In the genomic region with DNA sequence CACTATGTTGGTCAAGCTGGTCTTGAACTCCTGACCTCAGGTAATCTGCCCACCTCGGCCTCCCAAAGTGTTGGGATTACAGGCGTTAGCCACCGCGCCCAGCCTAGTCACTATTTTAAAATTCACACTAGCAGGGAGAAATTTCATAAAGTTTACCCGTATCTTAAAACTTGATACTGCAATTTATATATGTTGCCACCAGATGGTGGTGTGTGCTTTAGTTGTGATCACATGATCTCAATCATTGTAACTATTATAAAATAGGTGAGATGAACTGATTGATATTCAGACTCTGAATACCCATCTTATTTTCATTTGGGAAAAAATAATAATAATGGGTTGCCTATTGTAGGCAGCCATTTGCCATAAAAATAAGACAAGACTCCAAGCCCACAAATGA, we compare ENCODE assay signal across 13 cellular contexts. TPM values are rescaled to one million over a fixed set of nuclear protein-coding genes. Genes with fewer than 3 reads are reported as not detected.
DNase-seq lines count a peak whose midpoint lies in the region; ATAC-seq and TF ChIP-seq lines count a peak whose summit lies in the region.
"Had no signal": no experiment of that assay in that cellular context is flagged by ENCODE, and none has a peak within 500 bp of the region (broad histone marks: within the 10 kb centered on the region; RNA-seq: fewer than 3 reads in every experiment).

No MANE protein-coding gene starts in this region.

- no peak overlapping the region for H3K4me3 Mint-ChIP-seq in MCF 10A (ENCODE audit: unreplicated experiment)

- peak; percentile 39 for TF ChIP-seq CTCF in MCF 10A (IDR thresholded peaks at IDR 0.05; ENCODE audit: unreplicated experiment)
- TF ChIP-seq CTCF in breast epithelium (IDR thresholded peaks at IDR 0.05), result no peak
- peak; percentile 45 for TF ChIP-seq CTCF in Panc1 (IDR thresholded peaks at IDR 0.05)
- TF ChIP-seq CTCF in epithelial cell of proximal tubule (conservative IDR thresholded peaks at IDR 0.05; ENCODE audit: low read depth, low read length), result peak; percentile 28
- TF ChIP-seq CTCF in transverse colon (IDR thresholded peaks at IDR 0.05), result peak; percentile 13 to 53 (median 43)
- TF ChIP-seq CTCF in GM13976 (IDR thresholded peaks at IDR 0.05; ENCODE audit: borderline replicate concordance, control extremely low read depth, extremely low read depth, insufficient read depth, missing control alignments), result no peak

- H3K27ac ChIP-seq in breast epithelium (no peak overlapping the region), Panc1 (ENCODE audit: low read length) (no peak overlapping the region), transverse colon (no peak overlapping the region)

- 69 to 70% methylated on average over 5 of the region's 5 CpGs for WGBS in transverse colon (ENCODE audit: low coverage in 1 of 2), 2 donors

- H3K9me3 ChIP-seq in breast epithelium (no peaks in the 10 kb centered on the region), Panc1 (ENCODE audit: control insufficient read depth, insufficient read depth, low read depth, low read length) (no peaks in the 10 kb centered on the region), transverse colon (no peaks in the 10 kb centered on the region)

- H3K27ac Mint-ChIP-seq in MCF 10A (ENCODE audit: low read depth, unreplicated experiment), result no peak overlapping the region

- peaks cover 8% of the 10 kb centered on the region for H3K36me3 Mint-ChIP-seq in MCF 10A (ENCODE audit: insufficient read depth, unreplicated experiment)

- H3K4me1 Mint-ChIP-seq in MCF 10A (ENCODE audit: insufficient read depth, unreplicated experiment), result no peaks in the 10 kb centered on the region

- in situ Hi-C loops in Panc1 (cut with HindIII; ENCODE audit: low pct_unique_long_range_greater_than_20kb, low sequenced_read_pairs), result no loop called here
- in situ Hi-C loops in transverse colon (cut with MboI; ENCODE audit: low pct_ligation_motif_present in 1 of 4, low pct_unique_long_range_greater_than_20kb in 1 of 4, low sequenced_read_pairs in 3 of 4), result no loop called here
- in situ Hi-C loops in GM13976 (cut with MboI; ENCODE audit: low sequenced_read_pairs, unreplicated experiment), result no loop called here

- H3K27me3 ChIP-seq in breast epithelium (no peaks in the 10 kb centered on the region), Panc1 (ENCODE audit: control insufficient read depth, insufficient read depth, low read length) (no peaks in the 10 kb centered on the region), transverse colon (no peaks in the 10 kb centered on the region)

- CTCF ChIA-PET in MCF 10A (lab: Yijun Ruan, JAX), result interaction anchor here (0.6 to 2.3 kb wide), 6 partner anchors 604 to 1259 kb away, joined by 3 to 18 read pairs (median 4); no protein-coding TSS in a partner anchor
- CTCF ChIA-PET in Panc1 (lab: Charles Lee), result no interaction called here

- H3K9me3 Mint-ChIP-seq in MCF 10A (ENCODE audit: unreplicated experiment), result no peaks in the 10 kb centered on the region

- H3K4me3 ChIP-seq in breast epithelium, result no peak overlapping the region
- no peak overlapping the region for H3K4me3 ChIP-seq in Panc1 (ENCODE audit: low read depth in 2 of 2, low read length in 2 of 2)
- no peak overlapping the region for H3K4me3 ChIP-seq in epithelial cell of proximal tubule (ENCODE audit: low read depth, low read length)
- H3K4me3 ChIP-seq in transverse colon, result no peak overlapping the region

- no peak for TF ChIP-seq POLR2A in breast epithelium (IDR thresholded peaks at IDR 0.05)
- no peak for TF ChIP-seq POLR2A in transverse colon (IDR thresholded peaks at IDR 0.05)

- H3K4me1 ChIP-seq in breast epithelium (no peaks in the 10 kb centered on the region), Panc1 (ENCODE audit: control insufficient read depth, insufficient read depth, low read length) (no peaks in the 10 kb centered on the region), transverse colon (no peaks in the 10 kb centered on the region)

- no TSS peak for BruUV-seq in MCF 10A (replicated peaks; lab: Mats Ljungman, UMichigan)
- BruUV-seq in Panc1 (replicated peaks; lab: Mats Ljungman, UMichigan), result no TSS peak

- DNase-seq in MCF 10A (ENCODE audit: unreplicated experiment) (peak; percentile 42), breast epithelium (ENCODE audit: low spot score in 2 of 2) (no peak), Panc1 (ENCODE audit: low read depth, low spot score) (no peak), epithelial cell of proximal tubule (ENCODE audit: low read depth) (no peak), transverse colon (no peak), GM13976 (ENCODE audit: low spot score) (no peak), KG1 (lab: John Stamatoyannopoulos, UW) (no peak), AG08395 (ENCODE audit: low spot score) (no peak)
- DNase-seq: activated CD8-positive, alpha-beta memory T cell treated with anti-CD3 and anti-CD28 coated beads, Interleukin-2, amount 50 U/mL, for 4 hours; amygdala; GDM1; NCI-H1436 treated with DMSO at 0.1 percent for 48 hours; NK-92 treated with Interleukin-12 subunit alpha and Interleukin-12 subunit beta, amount 100 ng/mL, for 24 hours had no signal

- H3K36me3 ChIP-seq in breast epithelium (no peaks in the 10 kb centered on the region), Panc1 (ENCODE audit: control insufficient read depth, insufficient read depth, low read length) (no peaks in the 10 kb centered on the region), transverse colon (no peaks in the 10 kb centered on the region)

- no peak for ATAC-seq in Panc1

- POLR2A ChIA-PET in MCF 10A (lab: Yijun Ruan, JAX) (no interaction called here), Panc1 (lab: Charles Lee) (no interaction called here)

- no peak for TF ChIP-seq EP300 in transverse colon (IDR thresholded peaks at IDR 0.05; ENCODE audit: low read depth)

- H3K27me3 Mint-ChIP-seq in MCF 10A (ENCODE audit: insufficient read depth, unreplicated experiment), result no peaks in the 10 kb centered on the region

- intact Hi-C loops in MCF 10A (cut with micrococcal nuclease) (loop anchor here (1.0 to 10.0 kb wide), 3 partner anchors 254 to 604 kb away; no protein-coding TSS in a partner anchor), breast epithelium (cut with DNase I; ENCODE audit: low total_unique reads) (no loop called here), Panc1 (cut with micrococcal nuclease; ENCODE audit: unreplicated experiment) (loop anchor here (5.0 kb wide), 1 partner anchor 606 kb away; no protein-coding TSS in a partner anchor), transverse colon (cut with DNase I; ENCODE audit: low total_unique reads) (no loop called here)

RNA-seq across cellular contexts. Expression of gene TENM2, which starts 17.8 kb away (rescaled TPM):
- total RNA-seq in MCF 10A (2022) (0.05 and 0.17 TPM in 2 replicates), breast epithelium (1 to 10 TPM in 1 of 3 donors, under 1 TPM in 2; under 0.01 to 1.9 (median 0.66) TPM), Panc1 (2021; ENCODE audit: unreplicated experiment) (0.23 TPM), epithelial cell of proximal tubule (0.81 and 0.87 TPM in 2 replicates), transverse colon (under 1 TPM in 3 of 4 donors, not detected in 1; 0.16 to 0.75 (median 0.27) TPM)
- polyA plus RNA-seq in Panc1 (2012; ENCODE audit: insufficient read length), result 0.12 TPM

Comparison
In these comparisons a context has a peak if more than half of its experiments do, and no peak if none do; other contexts are left out.
1. CTCF ChIP-seq: peak in MCF 10A (single experiment), Panc1 (single experiment), epithelial cell of proximal tubule (single experiment) and transverse colon (5 of 5); none in breast epithelium (0 of 3) and GM13976 (single experiment).
2. intact Hi-C loops: an anchor here in MCF 10A (1.0 to 10.0 kb wide) and Panc1 (5.0 kb wide); none called in breast epithelium and transverse colon.